In genomic region chr6:88585081-88585692, GRCh38 we compare ENCODE assay signal across 22 cellular contexts.
"Had no signal": no experiment of that assay in that cellular context is flagged by ENCODE, and none has a peak within 500 bp of the region (broad histone marks: within the 10 kb centered on the region; RNA-seq: fewer than 3 reads in every experiment).

No MANE protein-coding gene starts in this region.

- FAIRE-seq: islet of Langerhans had no signal

- H3K4me3 ChIP-seq: colonic mucosa, gastroesophageal sphincter, sigmoid colon, tibial nerve had no signal

- H3K27ac ChIP-seq: colonic mucosa, gastroesophageal sphincter, tibial nerve, VCaP had no signal

- H3K27ac Mint-ChIP-seq: activated CD8-positive, alpha-beta T cell treated with anti-CD3 and anti-CD28 coated beads, Interleukin-2, amount 10 ng/mL, durations not matched to agents 7 days and 5 days; activated naive CD8-positive, alpha-beta T cell treated with anti-CD3 and anti-CD28 coated beads, Interleukin-2, amount 50 U/mL, for 24 hours; activated T-helper 1 cell treated with anti-CD3 and anti-CD28 coated beads, Interleukin-12 subunit alpha, Interleukin-12 subunit beta, Interleukin-2, Interleukin-4 antibody, amounts not matched to agents 30 ng/mL and 10 ng/mL and 1 ng/mL, durations not matched to agents 14 hours and 24 hours and 36 hours; mesothelial cell of epicardium; nephron had no signal

- DNase-seq: activated CD4-positive, alpha-beta T cell treated with anti-CD3 and anti-CD28 coated beads for 1 hour; activated CD4-positive, alpha-beta T cell treated with anti-CD3 and anti-CD28 coated beads, Interleukin-2, amount 50 U/mL, for 1 hour; activated CD8-positive, alpha-beta T cell treated with anti-CD3 and anti-CD28 coated beads, Interleukin-2, amount 10 ng/mL, durations not matched to agents 7 days and 5 days; activated gamma-delta T cell; activated naive CD4-positive, alpha-beta T cell treated with anti-CD3 and anti-CD28 coated beads, Interleukin-2, amount 50 U/mL, for 16 hours; activated naive CD8-positive, alpha-beta T cell treated with anti-CD3 and anti-CD28 coated beads, Interleukin-2, amount 50 U/mL, for 24 hours; aorta; central memory CD4-positive, alpha-beta T cell; colonic mucosa; left ventricle myocardium superior; mammary epithelial cell; sigmoid colon; stimulated activated CD4-positive, alpha-beta T cell treated with anti-CD3 and anti-CD28 coated beads, Interleukin-4, amount 100 ng/mL, for 1 hour; stimulated activated naive CD4-positive, alpha-beta T cell; SW 1271 had no signal

- H3K4me1 ChIP-seq: colonic mucosa, tibial nerve had no signal

- H3K4me3 Mint-ChIP-seq: activated CD8-positive, alpha-beta T cell treated with anti-CD3 and anti-CD28 coated beads, Interleukin-2, amount 10 ng/mL, durations not matched to agents 7 days and 5 days; activated naive CD8-positive, alpha-beta T cell treated with anti-CD3 and anti-CD28 coated beads, Interleukin-2, amount 50 U/mL, for 24 hours; activated T-helper 1 cell treated with anti-CD3 and anti-CD28 coated beads, Interleukin-12 subunit alpha, Interleukin-12 subunit beta, Interleukin-2, Interleukin-4 antibody, amounts not matched to agents 30 ng/mL and 10 ng/mL and 1 ng/mL, durations not matched to agents 14 hours and 24 hours and 36 hours; mesothelial cell of epicardium; nephron had no signal

- H3K36me3 Mint-ChIP-seq: mesothelial cell of epicardium had no signal

- H3K4me1 Mint-ChIP-seq: activated naive CD8-positive, alpha-beta T cell treated with anti-CD3 and anti-CD28 coated beads, Interleukin-2, amount 50 U/mL, for 24 hours; mesothelial cell of epicardium had no signal

- H3K27me3 ChIP-seq: colonic mucosa, sigmoid colon, tibial nerve had no signal

- H3K36me3 ChIP-seq: colonic mucosa, gastroesophageal sphincter, sigmoid colon, tibial nerve had no signal

- H3K9me3 ChIP-seq: colonic mucosa had no signal

- ATAC-seq: activated CD8-positive, alpha-beta T cell treated with anti-CD3 and anti-CD28 coated beads, Interleukin-2, amount 10 ng/mL, durations not matched to agents 7 days and 5 days; activated naive CD8-positive, alpha-beta T cell treated with anti-CD3 and anti-CD28 coated beads, Interleukin-2, amount 50 U/mL, for 24 hours; gastroesophageal sphincter; left ventricle myocardium superior had no signal
